Comparison of ENCODE assay signal across 8 cellular contexts in the genomic region with DNA sequence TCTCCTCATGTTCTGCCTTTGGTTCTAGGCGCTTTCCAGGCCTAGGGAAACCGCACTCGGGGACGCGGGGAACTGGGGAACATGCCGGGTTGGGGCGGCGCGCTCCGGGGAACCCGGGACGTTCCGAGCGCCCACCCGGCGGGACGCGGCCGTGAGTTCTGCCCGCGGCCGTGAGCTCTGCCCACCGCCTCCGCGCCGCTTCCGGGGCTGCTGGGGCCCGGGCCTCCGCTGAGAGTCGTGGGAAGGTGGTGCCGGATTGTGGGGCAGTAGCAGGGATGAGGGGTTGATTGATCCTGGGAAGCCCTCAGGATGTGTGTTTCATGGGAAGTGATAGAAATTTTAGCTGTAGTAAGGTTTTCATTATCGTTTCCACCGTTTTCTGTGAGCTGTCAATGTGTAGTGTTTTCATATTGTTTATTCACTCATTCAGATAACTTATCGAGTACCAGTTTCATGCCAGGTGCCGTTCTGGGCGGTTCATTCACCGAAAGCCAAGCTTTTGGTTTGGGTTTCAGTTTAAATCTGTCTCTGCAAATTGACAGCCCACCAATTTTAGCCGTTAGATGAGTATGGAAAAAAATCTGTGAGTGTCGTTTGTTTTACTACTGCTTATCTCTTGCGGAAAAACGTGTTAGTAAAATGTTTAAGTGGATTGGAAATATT. TPM values are rescaled to one million over a fixed set of nuclear protein-coding genes. Genes with fewer than 3 reads are reported as not detected.
DNase-seq lines count a peak whose midpoint lies in the region; ATAC-seq and TF ChIP-seq lines count a peak whose summit lies in the region.

No MANE protein-coding gene starts in this region.

- no peak for TF ChIP-seq CTCF in Peyer's patch (IDR thresholded peaks at IDR 0.05)
- TF ChIP-seq CTCF in lower lobe of right lung (IDR thresholded peaks at IDR 0.05): no peak
- no peak for TF ChIP-seq CTCF in thoracic aorta (IDR thresholded peaks at IDR 0.05)

- H3K27me3 ChIP-seq in Peyer's patch (no peaks in the 10 kb centered on the region), lower lobe of right lung (ENCODE audit: low read depth) (no peaks in the 10 kb centered on the region), thoracic aorta (replicated peaks; ENCODE audit: insufficient read depth) (no peaks in the 10 kb centered on the region)

- H3K9me3 ChIP-seq in Peyer's patch (no peaks in the 10 kb centered on the region), lower lobe of right lung (no peaks in the 10 kb centered on the region), thoracic aorta (no peaks in the 10 kb centered on the region)

- no peak for TF ChIP-seq POLR2A in Peyer's patch (IDR thresholded peaks at IDR 0.05)

- ATAC-seq in HG02852 (IDR thresholded peaks at IDR 0.05; ENCODE audit: unreplicated experiment) (peak; percentile 26), lower lobe of right lung (peak; percentile 78), thoracic aorta (ENCODE audit: insufficient number of reproducible peaks, low FRiP score, low read depth) (no peak)

- intact Hi-C loops in lower lobe of right lung (cut with DNase I): no loop called here

- H3K36me3 ChIP-seq in Peyer's patch: peaks cover 0 to 13% (median 0%) of the 10 kb centered on the region in 3 donors
- H3K36me3 ChIP-seq in lower lobe of right lung: peaks cover 26% of the 10 kb centered on the region
- H3K36me3 ChIP-seq in thoracic aorta: no peaks in the 10 kb centered on the region

- peak overlapping the region; percentile 76 to 88 (median 86) for H3K27ac ChIP-seq in Peyer's patch
- H3K27ac ChIP-seq in lower lobe of right lung: peak overlapping the region; percentile 89
- peak overlapping the region; percentile 60 to 69 for H3K27ac ChIP-seq in thoracic aorta

- H3K4me1 ChIP-seq in Peyer's patch (peaks cover 0 to 33% (median 9%) of the 10 kb centered on the region in 4 donors), lower lobe of right lung (peaks cover 30% of the 10 kb centered on the region), thoracic aorta (ENCODE audit: control insufficient read depth in 1 of 2, low read depth in 2 of 2) (peaks cover 9 to 34% of the 10 kb centered on the region in 2 donors)

- H3K4me3 ChIP-seq in Peyer's patch (peak overlapping the region; percentile 83 to 99 (median 94)), lower lobe of right lung (peak overlapping the region; percentile 95), thoracic aorta (peak overlapping the region; percentile 83)

- DNase-seq in activated effector memory CD4-positive, alpha-beta T cell treated with anti-CD3 and anti-CD28 coated beads, Interleukin-2, amount 50 U/mL, for 16 hours: peak; percentile 78
- no peak for DNase-seq in activated effector memory CD4-positive, alpha-beta T cell treated with Interleukin-2 at 50 U/mL for 16 hours
- DNase-seq in Peyer's patch: peak in 1 of 3 donors; percentile 55
- DNase-seq in central memory CD4-positive, alpha-beta T cell: peak; percentile 17
- peak; percentile 55 for DNase-seq in lower lobe of right lung
- DNase-seq in thoracic aorta (ENCODE audit: low spot score): no peak
- no peak for DNase-seq in GM19238 (ENCODE audit: insufficient read length, low spot score)

RNA-seq across cellular contexts. Expression of gene MTRR, which starts 0.7 kb away (rescaled TPM):
- total RNA-seq in Peyer's patch: 10 to 100 TPM; 45.7 to 82.1 (median 71.7) TPM
- total RNA-seq in lower lobe of right lung: 92.9 TPM
- total RNA-seq in thoracic aorta: 10 to 100 TPM; 30.5 to 51.9 TPM

RNA-seq across cellular contexts. Expression of gene FASTKD3, which starts 0.8 kb away (rescaled TPM):
- 10 to 100 TPM; 10.0 to 17.0 (median 14.1) TPM for total RNA-seq in Peyer's patch
- total RNA-seq in lower lobe of right lung: 9.4 TPM
- total RNA-seq in thoracic aorta: 10 to 100 TPM in 1 of 2 donors, 1 to 10 TPM in 1; 7.3 to 13.1 TPM

RNA-seq across cellular contexts. Expression of gene CFAP90, which starts 18.7 kb away (rescaled TPM):
- total RNA-seq in Peyer's patch: not detected
- 10.7 TPM for total RNA-seq in lower lobe of right lung
- total RNA-seq in thoracic aorta: not detected

Comparison
In these comparisons a context has a peak if more than half of its experiments do, and no peak if none do; other contexts are left out.
1. DNase-seq: peak in activated effector memory CD4-positive, alpha-beta T cell treated with anti-CD3 and anti-CD28 coated beads, Interleukin-2, amount 50 U/mL, for 16 hours (single experiment), central memory CD4-positive, alpha-beta T cell (single experiment) and lower lobe of right lung (single experiment); none in activated effector memory CD4-positive, alpha-beta T cell treated with Interleukin-2 at 50 U/mL for 16 hours (single experiment), thoracic aorta (single experiment) and GM19238 (single experiment).
2. Peak in every context shown above with its lines, with median percentiles within 50 percentile points of each other: H3K27ac ChIP-seq and H3K4me3 ChIP-seq.